In genomic region chr11:14642873-14643696, GRCh38 we compare ENCODE assay signal across 1 cellular context.
TF ChIP-seq lines count a peak whose summit lies in the region.

No MANE protein-coding gene starts in this region.

TF ChIP-seq in K562, 482 proteins besides CTCF, POLR2A, EP300 and RAD21 (continued from another document):
- no peak for TF ChIP-seq PKNOX1 (IDR thresholded peaks at IDR 0.05)
- TF ChIP-seq ARID2 (IDR thresholded peaks at IDR 0.05) = no peak
- TF ChIP-seq EWSR1 (IDR thresholded peaks at IDR 0.05; ENCODE audit: borderline replicate concordance, low read depth, partially characterized antibody) = no peak
- TF ChIP-seq TEAD2 (tag; IDR thresholded peaks at IDR 0.05) = no peak
- TF ChIP-seq ELK1 (CRISPR knock-in tag; IDR thresholded peaks at IDR 0.05) = no peak
- TF ChIP-seq XRCC3 (IDR thresholded peaks at IDR 0.05) = no peak
- no peak for TF ChIP-seq ESRRA (IDR thresholded peaks at IDR 0.05; ENCODE audit: borderline replicate concordance, low read depth)
- peak; percentile 43; the same call in 1 of the 2 replicates for TF ChIP-seq ZNF124 (CRISPR knock-in tag; IDR thresholded peaks at IDR 0.05)
- no peak for TF ChIP-seq KAT2B (IDR thresholded peaks at IDR 0.05; ENCODE audit: low read depth, low read length)
- no peak for TF ChIP-seq SMARCA5 (IDR thresholded peaks at IDR 0.05)
- TF ChIP-seq ZC3H4 (CRISPR knock-in tag; IDR thresholded peaks at IDR 0.05; ENCODE audit: borderline replicate concordance) = no peak
- no peak for TF ChIP-seq E2F1 (CRISPR knock-in tag; IDR thresholded peaks at IDR 0.05)
- TF ChIP-seq ESRRB (CRISPR knock-in tag; IDR thresholded peaks at IDR 0.05; ENCODE audit: borderline replicate concordance) = no peak
- TF ChIP-seq SUPT5H (IDR thresholded peaks at IDR 0.05) = no peak
- no peak for TF ChIP-seq CHCHD3 (CRISPR knock-in tag; IDR thresholded peaks at IDR 0.05)
- no peak for TF ChIP-seq SAFB (IDR thresholded peaks at IDR 0.05; ENCODE audit: borderline replicate concordance, low read depth, low read length)
- TF ChIP-seq ZNF398 (CRISPR knock-in tag; IDR thresholded peaks at IDR 0.05) = no peak
- no peak for TF ChIP-seq LEF1 (IDR thresholded peaks at IDR 0.05)
- TF ChIP-seq SREBF2 (CRISPR knock-in tag; IDR thresholded peaks at IDR 0.05) = no peak
- TF ChIP-seq RREB1 (CRISPR knock-in tag; IDR thresholded peaks at IDR 0.05) = no peak
- TF ChIP-seq ZNF407 (IDR thresholded peaks at IDR 0.05; ENCODE audit: low read depth) = no peak
TF ChIP-seq in K562: peak in this region for 81.
